ENCODE assay signal across 22 cellular contexts in genomic region chr6:27771240-27771639, GRCh38.
DNase-seq lines count a peak whose midpoint lies in the region; ATAC-seq and TF ChIP-seq lines count a peak whose summit lies in the region.
"Had no signal": no experiment of that assay in that cellular context is flagged by ENCODE, and none has a peak within 500 bp of the region (broad histone marks: within the 10 kb centered on the region; RNA-seq: fewer than 3 reads in every experiment).

No MANE protein-coding gene starts in this region.

- H3K9me3 ChIP-seq in H9 (ENCODE audit: control insufficient read depth, low read depth, low read length) (no peaks in the 10 kb centered on the region), Karpas-422 (ENCODE audit: low read length) (no peaks in the 10 kb centered on the region)
- H3K9me3 ChIP-seq: lower lobe of right lung, tibial artery had no signal

- H3K9me3 Mint-ChIP-seq in H9 (peaks cover 18 to 28% of the 10 kb centered on the region in 2 experiments), activated B cell treated with CpG ODN at 0.5 μM for 24 hours (no peaks in the 10 kb centered on the region)
- H3K9me3 Mint-ChIP-seq: activated CD4-positive, alpha-beta T cell treated with anti-CD3 and anti-CD28 coated beads, Interleukin-2, amount 10 ng/mL, durations not matched to agents 7 days and 5 days; stimulated activated naive CD8-positive, alpha-beta T cell treated with anti-CD3 and anti-CD28 coated beads, Interleukin-15, Interleukin-2, amounts not matched to agents 100 ng/mL and 50 ng/mL, for 24 hours had no signal

- no peak overlapping the region for H2BK12ac ChIP-seq in H9 (ENCODE audit: insufficient read length, low read depth, low read length)

- H3K4me2 ChIP-seq in H9 (ENCODE audit: insufficient read depth, insufficient read length, low read length) (peak overlapping the region; percentile 90), Karpas-422 (ENCODE audit: low read depth, low read length, poor library complexity, severe bottlenecking) (no peak overlapping the region)

- no peak overlapping the region for H2BK120ac ChIP-seq in H9 (ENCODE audit: low read depth, low read length, poor library complexity, severe bottlenecking)

- H3K4me3 Mint-ChIP-seq in H9 (peak overlapping the region; percentile 31 to 75), activated B cell treated with CpG ODN at 0.5 μM for 24 hours (no peak overlapping the region)
- H3K4me3 Mint-ChIP-seq: activated CD4-positive, alpha-beta T cell treated with anti-CD3 and anti-CD28 coated beads, Interleukin-2, amount 10 ng/mL, durations not matched to agents 7 days and 5 days; activated naive CD8-positive, alpha-beta T cell; stimulated activated naive CD8-positive, alpha-beta T cell treated with anti-CD3 and anti-CD28 coated beads, Interleukin-15, Interleukin-2, amounts not matched to agents 100 ng/mL and 50 ng/mL, for 24 hours had no signal

- H3K23ac ChIP-seq in H9 (ENCODE audit: insufficient read length, low read depth, low read length), result no peak overlapping the region

- H3K23me2 ChIP-seq in H9 (ENCODE audit: insufficient read length, low read depth, low read length, poor library complexity, severe bottlenecking), result peaks cover 4% of the 10 kb centered on the region

- H3K56ac ChIP-seq in H9 (ENCODE audit: insufficient read length, low read depth, low read length), result no peak overlapping the region

- H3K4me1 ChIP-seq in H9 (ENCODE audit: insufficient read depth, low read length) (no peaks in the 10 kb centered on the region), Karpas-422 (ENCODE audit: low read length) (peaks cover 3% of the 10 kb centered on the region)
- H3K4me1 ChIP-seq: foreskin keratinocyte had no signal

- no peak overlapping the region for H4K91ac ChIP-seq in H9 (ENCODE audit: insufficient read length, low read depth, low read length)

- no peaks in the 10 kb centered on the region for H4K20me1 ChIP-seq in H9 (ENCODE audit: control insufficient read depth, insufficient read depth, insufficient read length)
- H4K20me1 ChIP-seq in Karpas-422 (ENCODE audit: insufficient read depth, low read depth, low read length), result no peaks in the 10 kb centered on the region

- peaks cover 34 to 35% of the 10 kb centered on the region in 2 experiments for H3K4me1 Mint-ChIP-seq in H9
- peaks cover 38% of the 10 kb centered on the region for H3K4me1 Mint-ChIP-seq in activated B cell treated with CpG ODN at 0.5 μM for 24 hours

- H2BK20ac ChIP-seq in H9 (ENCODE audit: low read depth, low read length, poor library complexity, severe bottlenecking), result no peak overlapping the region

- no peaks in the 10 kb centered on the region for H3K9me2 ChIP-seq in Karpas-422 (replicated peaks; ENCODE audit: insufficient read depth, low read length)

- H3K36me3 Mint-ChIP-seq in H9 (ENCODE audit: insufficient read depth in 1 of 3, low read depth in 3 of 3) (peaks cover 3 to 19% (median 8%) of the 10 kb centered on the region in 3 experiments), activated B cell treated with CpG ODN at 0.5 μM for 24 hours (ENCODE audit: low read depth) (no peaks in the 10 kb centered on the region)
- H3K36me3 Mint-ChIP-seq: activated naive CD8-positive, alpha-beta T cell had no signal

- no peak overlapping the region for H4K5ac ChIP-seq in H9 (ENCODE audit: insufficient read length, low read depth, low read length)

- WGBS in H9 (ENCODE audit: extremely low coverage, insufficient read length, low lambda C conversion rate), result no CpG with 5 or more reads among the region's 4 CpGs

- no peak overlapping the region for H3K4ac ChIP-seq in H9 (ENCODE audit: low read depth, low read length)

- H3K27me3 ChIP-seq in H9 (ENCODE audit: insufficient read depth, low read length) (peaks cover 49% of the 10 kb centered on the region), Karpas-422 (ENCODE audit: low read length) (no peaks in the 10 kb centered on the region)
- H3K27me3 ChIP-seq: foreskin keratinocyte had no signal

- peaks cover 100% of the 10 kb centered on the region for H3K27me3 Mint-ChIP-seq in H9 (ENCODE audit: low read depth)
- H3K27me3 Mint-ChIP-seq in activated B cell treated with CpG ODN at 0.5 μM for 24 hours, result no peaks in the 10 kb centered on the region
- H3K27me3 Mint-ChIP-seq: activated CD4-positive, alpha-beta T cell treated with anti-CD3 and anti-CD28 coated beads, Interleukin-2, amount 10 ng/mL, durations not matched to agents 7 days and 5 days had no signal

- H3K14ac ChIP-seq in H9 (ENCODE audit: insufficient read depth, low read length), result no peak overlapping the region

- H3K4me3 ChIP-seq in Karpas-422 (ENCODE audit: low read length), result no peak overlapping the region
- H3K4me3 ChIP-seq: lower lobe of right lung, tibial artery had no signal

- TF ChIP-seq CTCF in H9 (conservative IDR thresholded peaks at IDR 0.05) (no peak), activated B cell treated with CpG ODN at 0.5 μM for 24 hours (IDR thresholded peaks at IDR 0.05) (no peak)

- H3K36me3 ChIP-seq in Karpas-422 (ENCODE audit: insufficient read depth, low read length), result no peaks in the 10 kb centered on the region
- H3K36me3 ChIP-seq: lower lobe of right lung, tibial artery had no signal

- no peak overlapping the region for H3K9ac ChIP-seq in H9 (ENCODE audit: extremely low read depth, insufficient read length, low read length)
- H3K9ac ChIP-seq in Karpas-422 (ENCODE audit: low read length), result no peak overlapping the region

- no peak overlapping the region for H3K18ac ChIP-seq in H9 (ENCODE audit: insufficient read length, low read depth, low read length)

- H3K27ac Mint-ChIP-seq in H9 (peak overlapping the region in 2 of 3 experiments; percentile 7 to 57; a peak in 3 of 7 replicates), activated B cell treated with CpG ODN at 0.5 μM for 24 hours (peak overlapping the region; percentile 35)
- H3K27ac Mint-ChIP-seq: activated CD4-positive, alpha-beta T cell treated with anti-CD3 and anti-CD28 coated beads, Interleukin-2, amount 10 ng/mL, durations not matched to agents 7 days and 5 days; activated naive CD8-positive, alpha-beta T cell; stimulated activated naive CD8-positive, alpha-beta T cell treated with anti-CD3 and anti-CD28 coated beads, Interleukin-15, Interleukin-2, amounts not matched to agents 100 ng/mL and 50 ng/mL, for 24 hours had no signal

- H3K27ac ChIP-seq in H9 (ENCODE audit: insufficient read length, low read depth, low read length), result no peak overlapping the region
- H3K27ac ChIP-seq in Karpas-422 (ENCODE audit: low read length), result no peak overlapping the region
- H3K27ac ChIP-seq: foreskin keratinocyte, lower lobe of right lung, tibial artery had no signal

- CTCF ChIA-PET in activated B cell treated with CpG ODN at 0.5 μM for 24 hours (lab: Charles Lee), result interaction anchor here (1.1 to 3.8 kb wide), 9 partner anchors 10 to 459 kb away, joined by 3 to 70 read pairs (median 18); a partner anchor contains a TSS

- no peaks in the 10 kb centered on the region for H3K79me1 ChIP-seq in H9 (ENCODE audit: insufficient read depth, low read depth, low read length, poor library complexity, severe bottlenecking)

- no peak overlapping the region for H2AK5ac ChIP-seq in H9 (ENCODE audit: insufficient read length, low read length)

- H2AFZ ChIP-seq in H9 (ENCODE audit: low read length) (no peak overlapping the region), Karpas-422 (ENCODE audit: low read length) (no peak overlapping the region)

- H3K79me2 ChIP-seq in H9 (ENCODE audit: insufficient read depth, low read length), result no peaks in the 10 kb centered on the region
- H3K79me2 ChIP-seq in Karpas-422 (ENCODE audit: low read length), result no peaks in the 10 kb centered on the region

- ATAC-seq in activated B cell treated with CpG ODN at 0.5 μM for 24 hours (ENCODE audit: low read depth), result no peak
- no peak for ATAC-seq in HG02884 (IDR thresholded peaks at IDR 0.05; ENCODE audit: unreplicated experiment)
- ATAC-seq: foreskin keratinocyte, HCT116, lower lobe of right lung had no signal

- H4K8ac ChIP-seq in H9 (replicated peaks; ENCODE audit: insufficient read length, low read depth, low read length), result no peak overlapping the region

- H2BK5ac ChIP-seq in H9 (ENCODE audit: insufficient read length, low read length), result no peak overlapping the region

- H2BK15ac ChIP-seq in H9 (ENCODE audit: low read depth, low read length), result no peak overlapping the region

- DNase-seq in H9, result no peak
- DNase-seq in NCI-H82 (lab: John Stamatoyannopoulos, UW), result peak; percentile 42
- DNase-seq in activated B cell treated with CpG ODN at 0.5 μM for 24 hours, result no peak
- DNase-seq in left kidney (ENCODE audit: low read depth, low spot score), result peak; percentile 13
- DNase-seq in Karpas-422, result no peak
- DNase-seq in activated CD4-positive, alpha-beta T cell treated with anti-CD3 and anti-CD28 coated beads, Interleukin-2, amount 50 U/mL, for 48 hours, result no peak
- DNase-seq in HK-2 (ENCODE audit: unreplicated experiment), result no peak
- DNase-seq: activated CD4-positive, alpha-beta T cell treated with anti-CD3 and anti-CD28 coated beads, Interleukin-2, amount 10 ng/mL, durations not matched to agents 7 days and 5 days; effector CD4-positive, alpha-beta T cell; erythroblast; foreskin keratinocyte; lower lobe of right lung; NCI-H1417; NCI-H2107; NCI-H510A treated with DMSO at 0.1 percent for 48 hours; stimulated activated CD4-positive, alpha-beta T cell treated with anti-CD3 and anti-CD28 coated beads, Interleukin-4, amount 100 ng/mL, for 24 hours; SW 1271; tibial artery had no signal

- no peak overlapping the region for H3T11ph ChIP-seq in H9 (ENCODE audit: low read length)

- POLR2A ChIA-PET in activated B cell treated with CpG ODN at 0.5 μM for 24 hours (lab: Charles Lee), result interaction anchor here (1.2 kb wide), 1 partner anchor 37 kb away, joined by 5 read pairs; a partner anchor contains a TSS

- intact Hi-C loops in activated B cell treated with CpG ODN at 0.5 μM for 24 hours (cut with micrococcal nuclease), result loop anchor here (5.0 kb wide), 1 partner anchor 586 kb away; no protein-coding TSS in a partner anchor

Comparison
In these comparisons a context has a peak if more than half of its experiments do, and no peak if none do; other contexts are left out.
1. DNase-seq: peak in NCI-H82 (single experiment) and left kidney (single experiment); none in H9 (single experiment), activated B cell treated with CpG ODN at 0.5 μM for 24 hours (single experiment), Karpas-422 (single experiment), activated CD4-positive, alpha-beta T cell treated with anti-CD3 and anti-CD28 coated beads, Interleukin-2, amount 50 U/mL, for 48 hours (0 of 2) and HK-2 (single experiment).